ENCODE assay signal across 8 cellular contexts in genomic region chr1:198937231-198938031, GRCh38.
DNase-seq lines count a peak whose midpoint lies in the region; ATAC-seq lines count a peak whose summit lies in the region.

No MANE protein-coding gene starts in this region.

- peaks cover 9% of the 10 kb centered on the region for H3K27me3 Mint-ChIP-seq in IgD-negative memory B cell

- H3K27ac ChIP-seq in right cardiac atrium (ENCODE audit: low read length) (peak overlapping the region; percentile 79), rectal smooth muscle tissue (ENCODE audit: low read depth, low read length) (no peak overlapping the region)

- no peaks in the 10 kb centered on the region for H3K36me3 Mint-ChIP-seq in IgD-negative memory B cell

- ATAC-seq in GM21786 (IDR thresholded peaks at IDR 0.05; ENCODE audit: unreplicated experiment) (peak; percentile 78), right cardiac atrium (peak; percentile 99 to 100)

- DNase-seq in RKO (ENCODE audit: low spot score) = peak; percentile 97
- peak; percentile 93 for DNase-seq in astrocyte of the hippocampus (ENCODE audit: low read depth, low spot score)
- peak; percentile 15 to 43 (median 36) for DNase-seq in right cardiac atrium
- no peak for DNase-seq in NCI-H2196 treated with DMSO at 0.1 percent for 48 hours (lab: John Stamatoyannopoulos, UW; ENCODE audit: unreplicated experiment)

- H3K4me1 Mint-ChIP-seq in IgD-negative memory B cell = peaks cover 9 to 19% (median 14%) of the 10 kb centered on the region in 3 donors

- H3K4me3 Mint-ChIP-seq in IgD-negative memory B cell = peak overlapping the region; percentile 79 to 96 (median 94)

- no peaks in the 10 kb centered on the region for H3K4me1 ChIP-seq in right cardiac atrium (ENCODE audit: control insufficient read depth, insufficient read depth, low read length)
- H3K4me1 ChIP-seq in rectal smooth muscle tissue (ENCODE audit: control insufficient read depth, insufficient read depth, low read length) = no peaks in the 10 kb centered on the region

- no peaks in the 10 kb centered on the region for H3K9me3 Mint-ChIP-seq in IgD-negative memory B cell

- intact Hi-C loops in right cardiac atrium (cut with DNase I) = no loop called here

- H3K9me3 ChIP-seq in right cardiac atrium (ENCODE audit: control insufficient read depth, low read length) = no peaks in the 10 kb centered on the region

- peak overlapping the region in 2 of 3 donors; percentile 8 to 54 for H3K27ac Mint-ChIP-seq in IgD-negative memory B cell

- H3K36me3 ChIP-seq in rectal smooth muscle tissue (ENCODE audit: control insufficient read depth, insufficient read depth, low read length) = no peaks in the 10 kb centered on the region

- H3K27me3 ChIP-seq in right cardiac atrium (ENCODE audit: control insufficient read depth, insufficient read depth) (no peaks in the 10 kb centered on the region), rectal smooth muscle tissue (ENCODE audit: control insufficient read depth, insufficient read depth, low read length) (no peaks in the 10 kb centered on the region)

- peak overlapping the region; percentile 99 for H3K4me3 ChIP-seq in GM08714 (ENCODE audit: low read length)
- H3K4me3 ChIP-seq in right cardiac atrium (ENCODE audit: low read length) = peak overlapping the region; percentile 99
- H3K4me3 ChIP-seq in rectal smooth muscle tissue (ENCODE audit: low read length) = peak overlapping the region; percentile 54

- H3K9ac ChIP-seq in rectal smooth muscle tissue (ENCODE audit: low read length) = no peak overlapping the region

- 20% methylated on average over 5 of the region's 5 CpGs for WGBS in right cardiac atrium
